8 cellular contexts compared by ENCODE assay signal in genomic region chr1:85307987-85308836, GRCh38. TPM values are rescaled to one million over a fixed set of nuclear protein-coding genes. Genes with fewer than 3 reads are reported as not detected.
DNase-seq lines count a peak whose midpoint lies in the region; ATAC-seq and TF ChIP-seq lines count a peak whose summit lies in the region.

No MANE protein-coding gene starts in this region.

- DNase-seq in CD1c-positive myeloid dendritic cell (ENCODE audit: extremely low spot score) (peak; percentile 15), NCI-H524 (lab: John Stamatoyannopoulos, UW) (peak; percentile 68 to 74), ecto neural progenitor cell (ENCODE audit: low spot score) (peak; percentile 91), lower lobe of right lung (peak; percentile 87)
- peak; percentile 69 to 78 for DNase-seq in activated CD4-positive, alpha-beta T cell treated with anti-CD3 and anti-CD28 coated beads, Interleukin-2, amount 50 U/mL, for 48 hours
- peak; percentile 41 for DNase-seq in stimulated activated CD8-positive, alpha-beta memory T cell treated with anti-CD3 and anti-CD28 coated beads, Interleukin-15, amount 100 ng/mL, for 1 hour (ENCODE audit: low read depth)

- intact Hi-C loops in lower lobe of right lung (cut with DNase I): loop anchor here (5.0 kb wide), 1 partner anchor 269 kb away; no protein-coding TSS in a partner anchor

- H3K27me3 ChIP-seq in lower lobe of right lung (ENCODE audit: low read depth): no peaks in the 10 kb centered on the region

- TF ChIP-seq CTCF in lower lobe of right lung (IDR thresholded peaks at IDR 0.05): peak; percentile 94

- no peaks in the 10 kb centered on the region for H3K9me3 ChIP-seq in lower lobe of right lung

- H3K36me3 ChIP-seq in lower lobe of right lung: no peaks in the 10 kb centered on the region

- H3K4me1 ChIP-seq in lower lobe of right lung: peaks cover 11% of the 10 kb centered on the region

- peak overlapping the region; percentile 8 for H3K4me3 ChIP-seq in lower lobe of right lung

- ATAC-seq in GM19324 (IDR thresholded peaks at IDR 0.05; ENCODE audit: low FRiP score, unreplicated experiment): peak; percentile 85
- ATAC-seq in HG03442 (IDR thresholded peaks at IDR 0.05; ENCODE audit: unreplicated experiment): peak; percentile 88
- ATAC-seq in lower lobe of right lung: peak; percentile 95 to 98

- no peak overlapping the region for H3K27ac ChIP-seq in lower lobe of right lung

RNA-seq across cellular contexts. Expression of gene BCL10, which starts 31.8 kb away (rescaled TPM):
- total RNA-seq in lower lobe of right lung: 27.4 TPM

RNA-seq across cellular contexts. Expression of gene C1orf52, which starts 48.8 kb away (rescaled TPM):
- total RNA-seq in lower lobe of right lung: 23.4 TPM

Comparison
In these comparisons a context has a peak if more than half of its experiments do, and no peak if none do; other contexts are left out.
1. DNase-seq: peak in every context shown above with its lines; median percentile 91 in ecto neural progenitor cell; 87 in lower lobe of right lung; 74 in activated CD4-positive, alpha-beta T cell treated with anti-CD3 and anti-CD28 coated beads, Interleukin-2, amount 50 U/mL, for 48 hours; 71 in NCI-H524; 41 in stimulated activated CD8-positive, alpha-beta memory T cell treated with anti-CD3 and anti-CD28 coated beads, Interleukin-15, amount 100 ng/mL, for 1 hour; 15 in CD1c-positive myeloid dendritic cell.